8 cellular contexts compared by ENCODE assay signal in genomic region chr7:5528815-5529442, GRCh38. TPM values are rescaled to one million over a fixed set of nuclear protein-coding genes. Genes with fewer than 3 reads are reported as not detected.
DNase-seq lines count a peak whose midpoint lies in the region; ATAC-seq, FAIRE-seq and TF ChIP-seq lines count a peak whose summit lies in the region.

No MANE protein-coding gene starts in this region.

- H3K79me2 ChIP-seq in HCT116 (ENCODE audit: insufficient read depth, low read length): peaks cover 47% of the 10 kb centered on the region

- H3K4me1 Mint-ChIP-seq in activated CD4-positive, alpha-beta memory T cell treated with anti-CD3 and anti-CD28 coated beads for 36 hours (ENCODE audit: low read depth): peaks cover 43% of the 10 kb centered on the region

- H3K9ac ChIP-seq in HCT116 (ENCODE audit: low read length): peak overlapping the region; percentile 99

- POLR2A ChIA-PET in HCT116 (lab: Charles Lee): interaction anchor here (1.4 kb wide), 1 partner anchor 67 kb away, joined by 4 read pairs; no protein-coding TSS in a partner anchor
- POLR2A ChIA-PET in activated CD4-positive, alpha-beta memory T cell treated with anti-CD3 and anti-CD28 coated beads for 36 hours (lab: Charles Lee): interaction anchor here (0.6 to 1.2 kb wide), 3 partner anchors 8 to 850 kb away, joined by 3 to 5 read pairs (median 3); no protein-coding TSS in a partner anchor
- POLR2A ChIA-PET in GM10248 (lab: Yijun Ruan, JAX): interaction anchor here (0.6 to 1.8 kb wide), 7 partner anchors 10 to 67 kb away, joined by 3 to 5 read pairs (median 3); no protein-coding TSS in a partner anchor

- H3K4me2 ChIP-seq in HCT116 (ENCODE audit: low read length): peak overlapping the region; percentile 100

- H3K27ac Mint-ChIP-seq in activated CD4-positive, alpha-beta memory T cell treated with anti-CD3 and anti-CD28 coated beads for 36 hours: peak overlapping the region; percentile 94

- CTCF ChIA-PET in HCT116 (lab: Charles Lee): interaction anchor here (1.0 to 1.8 kb wide), 2 partner anchors 34 to 136 kb away, joined by 3 to 4 read pairs; no protein-coding TSS in a partner anchor
- CTCF ChIA-PET in activated CD4-positive, alpha-beta memory T cell treated with anti-CD3 and anti-CD28 coated beads for 36 hours (lab: Charles Lee): no interaction called here
- CTCF ChIA-PET in GM10248 (lab: Yijun Ruan, JAX): interaction anchor here (0.7 kb wide), 1 partner anchor 11 kb away, joined by 3 read pairs; no protein-coding TSS in a partner anchor

- RAD21 ChIA-PET in HCT116 (lab: Charles Lee; ENCODE audit: low non-redundant PET in 1 of 2, low total read pairs in 2 of 2, uncharacterized antibody in 2 of 2, unreplicated experiment in 2 of 2): no interaction called here

- H3K4me3 ChIP-seq in HCT116 (replicated peaks in 1 of 2; ENCODE audit: low read depth in 1 of 2, low read length in 2 of 2) (peak overlapping the region; percentile 77 to 89), right cardiac atrium (ENCODE audit: low read length) (peak overlapping the region; percentile 83), small intestine (ENCODE audit: low read depth in 1 of 2, low read length in 2 of 2) (peak overlapping the region; percentile 91 to 96)

- no peak for TF ChIP-seq POLR2A in HCT116 (IDR thresholded peaks at IDR 0.05; ENCODE audit: borderline replicate concordance, extremely low read depth, insufficient read depth, insufficient read length)

- no peaks in the 10 kb centered on the region for H3K9me3 ChIP-seq in HCT116 (ENCODE audit: control insufficient read depth in 1 of 2, insufficient read depth in 1 of 2, low read depth in 1 of 2, low read length in 2 of 2)
- H3K9me3 ChIP-seq in right cardiac atrium (ENCODE audit: control insufficient read depth, low read length): no peaks in the 10 kb centered on the region
- no peaks in the 10 kb centered on the region for H3K9me3 ChIP-seq in small intestine (ENCODE audit: control insufficient read depth, low read depth)

- H3K36me3 ChIP-seq in HCT116 (ENCODE audit: control insufficient read depth in 1 of 2, insufficient read depth in 2 of 2, low read length in 2 of 2): peaks cover 21 to 46% of the 10 kb centered on the region in 2 experiments
- peaks cover 19% of the 10 kb centered on the region in 2 donors for H3K36me3 ChIP-seq in small intestine (ENCODE audit: control insufficient read depth in 2 of 2, insufficient read depth in 2 of 2, low read length in 2 of 2)

- peaks cover 18% of the 10 kb centered on the region; the same call in 1 of the 2 replicates for H4K20me1 ChIP-seq in HCT116 (ENCODE audit: insufficient read depth)

- H3K4me3 Mint-ChIP-seq in activated CD4-positive, alpha-beta memory T cell treated with anti-CD3 and anti-CD28 coated beads for 36 hours: peak overlapping the region; percentile 97

- H3K9me2 ChIP-seq in HCT116 (ENCODE audit: insufficient read depth): no peaks in the 10 kb centered on the region

- BruUV-seq in HCT116 (replicated peaks; lab: Mats Ljungman, UMichigan): no TSS peak

- ATAC-seq in HCT116 (no peak), right cardiac atrium (no peak)

- no peak for DNase-seq in HCT116 (ENCODE audit: low read depth, low spot score)
- DNase-seq in activated CD4-positive, alpha-beta memory T cell treated with anti-CD3 and anti-CD28 coated beads for 36 hours: no peak
- no peak for DNase-seq in right cardiac atrium
- no peak for DNase-seq in small intestine
- no peak for DNase-seq in GM10248 (ENCODE audit: extremely low spot score)
- DNase-seq in mucosa of gallbladder (ENCODE audit: low spot score): no peak
- DNase-seq in iPS-NIHi11 (ENCODE audit: low spot score): no peak
- no peak for DNase-seq in effector CD8-positive, alpha-beta T cell (lab: John Stamatoyannopoulos, UW)

- H3K4me1 ChIP-seq in HCT116 (ENCODE audit: control insufficient read depth in 1 of 2, insufficient read depth in 2 of 2, low read length in 2 of 2) (peaks cover 22 to 60% of the 10 kb centered on the region in 2 experiments), right cardiac atrium (ENCODE audit: control insufficient read depth, insufficient read depth, low read length) (no peaks in the 10 kb centered on the region), small intestine (ENCODE audit: control insufficient read depth in 2 of 2, insufficient read depth in 1 of 2, low read depth in 1 of 2, low read length in 1 of 2) (peaks cover 0 to 2% of the 10 kb centered on the region in 2 donors)

- 2% methylated on average over 23 of the region's 23 CpGs for WGBS in right cardiac atrium
- WGBS in small intestine, 3 donors: 3 to 5% (median 4%) methylated on average over 22 to 23 of the region's 23 CpGs

- TF ChIP-seq CTCF in HCT116 (IDR thresholded peaks at IDR 0.05 in 2 of 3, conservative IDR thresholded peaks at IDR 0.05 in 1 of 3; ENCODE audit: borderline replicate concordance in 1 of 3, insufficient read depth in 1 of 3, low read depth in 2 of 3, low read length in 2 of 3) (no peak), GM10248 (IDR thresholded peaks at IDR 0.05; ENCODE audit: control extremely low read depth, extremely low read depth, low read depth, missing control alignments) (no peak)

- no peak for TF ChIP-seq RAD21 in HCT116 (IDR thresholded peaks at IDR 0.05; ENCODE audit: low read depth)

- peaks cover 11% of the 10 kb centered on the region for H3K27me3 Mint-ChIP-seq in activated CD4-positive, alpha-beta memory T cell treated with anti-CD3 and anti-CD28 coated beads for 36 hours

- H2AFZ ChIP-seq in HCT116 (ENCODE audit: low read depth, low read length, poor library complexity, severe bottlenecking): no peak overlapping the region

- no peak for FAIRE-seq in small intestine (lab: Jason Lieb, UNC)

- H3K36me3 Mint-ChIP-seq in activated CD4-positive, alpha-beta memory T cell treated with anti-CD3 and anti-CD28 coated beads for 36 hours: peaks cover 51% of the 10 kb centered on the region

- H3K9me3 Mint-ChIP-seq in activated CD4-positive, alpha-beta memory T cell treated with anti-CD3 and anti-CD28 coated beads for 36 hours: no peaks in the 10 kb centered on the region

- peak overlapping the region; percentile 97 for H3K27ac ChIP-seq in HCT116 (ENCODE audit: low read depth, low read length)
- peak overlapping the region; percentile 94 for H3K27ac ChIP-seq in right cardiac atrium (ENCODE audit: low read length)
- peak overlapping the region; percentile 99 to 100 for H3K27ac ChIP-seq in small intestine (ENCODE audit: low read depth in 1 of 2, low read length in 1 of 2)

- intact Hi-C loops in HCT116 (cut with micrococcal nuclease) (no loop called here), right cardiac atrium (cut with DNase I) (no loop called here)
- intact Hi-C loops in activated CD4-positive, alpha-beta memory T cell treated with anti-CD3 and anti-CD28 coated beads for 36 hours (cut with micrococcal nuclease): no loop called here

- H3K27me3 ChIP-seq in HCT116 (ENCODE audit: insufficient read depth, low read length) (no peaks in the 10 kb centered on the region), right cardiac atrium (ENCODE audit: control insufficient read depth, insufficient read depth) (no peaks in the 10 kb centered on the region), small intestine (ENCODE audit: control insufficient read depth in 2 of 2, insufficient read depth in 2 of 2, low read length in 2 of 2) (no peaks in the 10 kb centered on the region)

TF ChIP-seq in HCT116, 20 proteins besides CTCF, POLR2A, EP300 and RAD21 (continues in another document):
- no peak for TF ChIP-seq MAX (IDR thresholded peaks at IDR 0.05)
- no peak for TF ChIP-seq REST (IDR thresholded peaks at IDR 0.05; ENCODE audit: low read depth)
- TF ChIP-seq EZH2phosphoT487 (IDR thresholded peaks at IDR 0.05; ENCODE audit: borderline replicate concordance): no peak

RNA-seq across cellular contexts. Expression of gene ACTB, which starts 1.5 kb away (rescaled TPM):
- total RNA-seq in HCT116 (2021; ENCODE audit: unreplicated experiment): 2,545 TPM
- polyA plus RNA-seq in HCT116 (2012): 2,142 and 3,054 TPM in 2 replicates
- total RNA-seq in activated CD4-positive, alpha-beta memory T cell treated with anti-CD3 and anti-CD28 coated beads for 36 hours: 1,000 to 10,000 TPM; 9,547 to 9,912 TPM
- total RNA-seq in right cardiac atrium: 1,000 to 10,000 TPM in 1 of 4 donors, 100 to 1,000 TPM in 3; 532 to 1,379 (median 904) TPM
- polyA plus RNA-seq in right cardiac atrium: 1,110 TPM
- polyA plus RNA-seq in small intestine: 1,000 to 10,000 TPM; 3,422 to 5,487 (median 4,014) TPM
- total RNA-seq in mucosa of gallbladder: 4,630 TPM

RNA-seq across cellular contexts. Expression of gene FBXL18, which starts 15.3 kb away (rescaled TPM):
- total RNA-seq in HCT116 (2021; ENCODE audit: unreplicated experiment) (16.5 TPM), right cardiac atrium (1 to 10 TPM; 5.3 to 6.4 (median 6.0) TPM), mucosa of gallbladder (12.1 TPM)
- polyA plus RNA-seq in HCT116 (2012): 6.1 and 6.6 TPM in 2 replicates
- 1 to 10 TPM; 8.1 to 8.2 TPM for total RNA-seq in activated CD4-positive, alpha-beta memory T cell treated with anti-CD3 and anti-CD28 coated beads for 36 hours
- polyA plus RNA-seq in right cardiac atrium (2.7 TPM), small intestine (1 to 10 TPM; 1.1 to 3.4 (median 1.3) TPM)
